Comparison of ENCODE assay signal across 19 cellular contexts in the genomic region with DNA sequence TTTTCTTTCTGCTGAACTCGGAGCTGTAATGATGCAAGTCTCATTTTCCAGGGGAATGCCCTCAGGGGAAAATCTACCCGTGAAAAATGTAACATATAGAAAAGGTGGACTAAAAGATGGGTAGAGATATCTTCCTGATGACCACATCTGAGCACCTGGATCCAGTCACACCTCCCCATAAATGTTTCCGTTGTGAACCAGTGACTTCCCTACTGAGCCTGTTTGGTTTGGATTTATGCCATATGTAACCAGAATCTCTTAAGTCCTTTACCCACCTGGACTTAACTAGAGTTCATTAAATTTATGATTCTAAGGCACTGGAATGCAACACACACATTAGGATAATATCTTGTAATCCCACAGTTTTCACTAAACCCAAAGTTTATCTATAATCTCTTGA.
DNase-seq lines count a peak whose midpoint lies in the region; ATAC-seq, FAIRE-seq and TF ChIP-seq lines count a peak whose summit lies in the region.
"Had no signal": no experiment of that assay in that cellular context is flagged by ENCODE, and none has a peak within 500 bp of the region (broad histone marks: within the 10 kb centered on the region; RNA-seq: fewer than 3 reads in every experiment).

No MANE protein-coding gene starts in this region.

- peak; percentile 39 for DNase-seq in COLO668 (lab: John Stamatoyannopoulos, UW; ENCODE audit: unreplicated experiment)
- peak; percentile 26 for DNase-seq in HT1080 (ENCODE audit: low read depth)
- DNase-seq in NCI-H774 (lab: John Stamatoyannopoulos, UW), result peak; percentile 1
- peak; percentile 89 to 97 for DNase-seq in foreskin keratinocyte
- DNase-seq in NCI-H1694 (lab: John Stamatoyannopoulos, UW), result no peak
- DNase-seq in small intestine, result no peak
- DNase-seq in hepatic stellate cell (ENCODE audit: low spot score), result no peak
- DNase-seq: activated CD4-positive, alpha-beta T cell treated with anti-CD3 and anti-CD28 coated beads, Interleukin-2, amount 10 ng/mL, durations not matched to agents 7 days and 5 days; activated T-cell treated with anti-CD3 and anti-CD28 coated beads, Interleukin-2, amount 50 U/mL, for 48 hours; brain microvascular endothelial cell; GF-D8; NCI-H2107; nucleus accumbens; stimulated activated CD4-positive, alpha-beta T cell treated with anti-CD3 and anti-CD28 coated beads, Interleukin-1b, Interleukin-23, amount 100 ng/mL, for 48 hours; uterus had no signal

- H3K4me1 ChIP-seq in foreskin keratinocyte, result peaks cover 52% of the 10 kb centered on the region
- H3K4me1 ChIP-seq in small intestine (ENCODE audit: control insufficient read depth in 2 of 2, insufficient read depth in 1 of 2, low read depth in 1 of 2, low read length in 1 of 2), result no peaks in the 10 kb centered on the region
- H3K4me1 ChIP-seq: uterus had no signal

- H3K9me3 ChIP-seq in small intestine (ENCODE audit: control insufficient read depth, low read depth), result no peaks in the 10 kb centered on the region
- H3K9me3 ChIP-seq: uterus had no signal

- TF ChIP-seq CTCF in foreskin keratinocyte (conservative IDR thresholded peaks at IDR 0.05), result no peak

- ATAC-seq in foreskin keratinocyte, result peak; percentile 69
- no peak for ATAC-seq in GM18517 (IDR thresholded peaks at IDR 0.05; ENCODE audit: unreplicated experiment)
- ATAC-seq: sciatic nerve had no signal

- FAIRE-seq in small intestine (lab: Jason Lieb, UNC), result no peak
- FAIRE-seq: HTR-8/SVneo, TTC549 had no signal

- WGBS in small intestine, 3 donors, result 57 to 76% (median 62%) methylated on average over 3 of the region's 3 CpGs

- no peaks in the 10 kb centered on the region for H3K36me3 ChIP-seq in small intestine (ENCODE audit: control insufficient read depth in 2 of 2, insufficient read depth in 2 of 2, low read length in 2 of 2)
- H3K36me3 ChIP-seq: brain microvascular endothelial cell, uterus had no signal

- H3K27ac ChIP-seq in foreskin keratinocyte (peak overlapping the region; percentile 51), small intestine (ENCODE audit: low read depth in 1 of 2, low read length in 1 of 2) (no peak overlapping the region)
- H3K27ac ChIP-seq: brain microvascular endothelial cell, uterus had no signal

- H3K4me3 ChIP-seq in small intestine (ENCODE audit: low read depth in 1 of 2, low read length in 2 of 2), result no peak overlapping the region
- H3K4me3 ChIP-seq: uterus had no signal

- H3K27me3 ChIP-seq in foreskin keratinocyte (no peaks in the 10 kb centered on the region), small intestine (ENCODE audit: control insufficient read depth in 2 of 2, insufficient read depth in 2 of 2, low read length in 2 of 2) (no peaks in the 10 kb centered on the region)
- H3K27me3 ChIP-seq: brain microvascular endothelial cell, uterus had no signal

Comparison
In these comparisons a context has a peak if more than half of its experiments do, and no peak if none do; other contexts are left out.
1. DNase-seq: peak in COLO668 (single experiment), HT1080 (single experiment), NCI-H774 (single experiment) and foreskin keratinocyte (2 of 2); none in NCI-H1694 (single experiment), small intestine (single experiment) and hepatic stellate cell (single experiment).